ENCODE assay signal across 9 cellular contexts in the genomic region with DNA sequence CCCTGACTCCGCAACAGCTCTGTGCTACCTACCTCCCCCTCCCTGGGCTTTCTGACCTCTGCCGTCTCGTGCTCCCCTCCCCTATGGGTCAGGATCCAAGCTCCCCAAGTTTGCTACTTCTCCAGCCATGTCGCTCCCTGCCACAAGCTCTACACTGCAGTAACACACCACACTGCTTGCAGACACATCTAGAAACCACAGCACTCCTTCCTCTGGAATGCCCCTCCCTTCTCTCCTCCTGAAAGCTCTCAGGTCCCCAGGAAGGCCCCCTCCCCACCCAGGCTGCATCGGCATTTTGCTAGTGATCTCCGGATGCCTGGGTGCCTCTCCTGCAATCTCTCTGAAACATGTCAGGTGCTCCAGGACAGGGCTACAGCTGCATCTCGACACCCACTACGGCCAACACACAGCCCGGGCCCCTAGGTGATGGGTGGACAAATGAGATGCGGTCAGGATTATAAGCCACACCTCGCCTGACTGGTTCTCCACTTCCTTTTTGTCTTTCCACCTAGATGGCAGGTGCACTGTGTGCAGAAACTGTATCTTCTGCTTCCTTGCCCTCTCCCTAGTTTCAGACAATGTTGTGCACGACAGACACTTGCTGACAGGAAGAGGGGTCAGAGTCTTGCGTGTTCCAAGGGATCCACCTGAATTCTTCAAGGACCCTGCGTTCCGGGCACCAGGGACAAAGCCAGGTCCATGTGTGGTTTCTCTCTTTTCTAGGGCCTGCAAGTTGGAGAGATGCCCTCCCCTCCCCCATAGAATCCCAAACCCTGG. TPM values are rescaled to one million over a fixed set of nuclear protein-coding genes. Genes with fewer than 3 reads are reported as not detected.
DNase-seq lines count a peak whose midpoint lies in the region; ATAC-seq and TF ChIP-seq lines count a peak whose summit lies in the region.
"Had no signal": no experiment of that assay in that cellular context is flagged by ENCODE, and none has a peak within 500 bp of the region (broad histone marks: within the 10 kb centered on the region; RNA-seq: fewer than 3 reads in every experiment).

No MANE protein-coding gene starts in this region.

- ATAC-seq in GM18909 (IDR thresholded peaks at IDR 0.05; ENCODE audit: poor library complexity, unreplicated experiment), result peak; percentile 86
- peak; percentile 74 for ATAC-seq in GM21723 (IDR thresholded peaks at IDR 0.05; ENCODE audit: unreplicated experiment)
- ATAC-seq in HG03378 (IDR thresholded peaks at IDR 0.05; ENCODE audit: unreplicated experiment), result peak; percentile 52
- ATAC-seq: pancreas had no signal

- H3K27me3 Mint-ChIP-seq in nephron (ENCODE audit: low read depth), result no peaks in the 10 kb centered on the region

- no peak overlapping the region for H3K4me3 Mint-ChIP-seq in nephron

- H3K9me3 Mint-ChIP-seq in nephron, result no peaks in the 10 kb centered on the region

- DNase-seq in CD1c-positive myeloid dendritic cell (ENCODE audit: extremely low spot score) (no peak), cardiac septum (ENCODE audit: low spot score) (no peak), NCI-H2107 (lab: John Stamatoyannopoulos, UW) (no peak)
- no peak for DNase-seq in activated CD4-positive, alpha-beta T cell treated with anti-CD3 and anti-CD28 coated beads, Interleukin-2, amount 50 U/mL, for 1 hour

- H3K4me1 Mint-ChIP-seq in nephron, result peaks cover 34% of the 10 kb centered on the region

- intact Hi-C loops in cardiac septum (cut with DNase I), result no loop called here

- H3K36me3 Mint-ChIP-seq in nephron (ENCODE audit: low read depth), result peaks cover 29% of the 10 kb centered on the region

- no peak for TF ChIP-seq CTCF in nephron (IDR thresholded peaks at IDR 0.05; ENCODE audit: unreplicated experiment in 3 of 3)

- peak overlapping the region; percentile 21 to 38 (median 32) for H3K27ac Mint-ChIP-seq in nephron

RNA-seq across cellular contexts. Expression of gene RPUSD4, which starts 22.9 kb away (rescaled TPM):
- 32.2 TPM for total RNA-seq in cardiac septum

RNA-seq across cellular contexts. Expression of gene FAM118B, which starts 23.1 kb away (rescaled TPM):
- total RNA-seq in cardiac septum, result 22.3 TPM
